Comparison of ENCODE assay signal across 8 cellular contexts in genomic region chr20:22691369-22692118, GRCh38.
DNase-seq lines count a peak whose midpoint lies in the region; ATAC-seq and TF ChIP-seq lines count a peak whose summit lies in the region.

No MANE protein-coding gene starts in this region.

- DNase-seq in AML-193 (lab: John Stamatoyannopoulos, UW) (peak; percentile 45 to 60), GM19238 (ENCODE audit: insufficient read length, low spot score) (peak; percentile 64), NCI-H510A treated with DMSO at 0.1 percent for 48 hours (lab: John Stamatoyannopoulos, UW) (peak; percentile 94), endothelial cell (ENCODE audit: low spot score) (peak; percentile 77), mesenteric fat pad (ENCODE audit: low spot score) (peak; percentile 93)
- DNase-seq in activated CD4-positive, alpha-beta T cell treated with anti-CD3 and anti-CD28 coated beads, Interleukin-2, amount 50 U/mL, for 24 hours (ENCODE audit: low read depth in 1 of 2, low spot score in 1 of 2): peak; percentile 4 to 27
- DNase-seq in stimulated activated CD8-positive, alpha-beta memory T cell treated with anti-CD3 and anti-CD28 coated beads, Interleukin-15, amount 100 ng/mL, for 48 hours (ENCODE audit: low read depth in 2 of 2): peak; percentile 7 to 13

- H3K36me3 Mint-ChIP-seq in endothelial cell (ENCODE audit: low read depth, unreplicated experiment): no peaks in the 10 kb centered on the region

- peaks cover 7% of the 10 kb centered on the region for H3K27me3 Mint-ChIP-seq in endothelial cell (ENCODE audit: unreplicated experiment)

- ATAC-seq in HG03460 (IDR thresholded peaks at IDR 0.05; ENCODE audit: unreplicated experiment): peak; percentile 84

- peak; percentile 93 for TF ChIP-seq CTCF in endothelial cell (IDR thresholded peaks at IDR 0.05; ENCODE audit: unreplicated experiment)

- H3K4me3 Mint-ChIP-seq in endothelial cell (ENCODE audit: unreplicated experiment): no peak overlapping the region

- H3K9me3 Mint-ChIP-seq in endothelial cell (ENCODE audit: unreplicated experiment): no peaks in the 10 kb centered on the region

- peaks cover 9% of the 10 kb centered on the region for H3K4me1 Mint-ChIP-seq in endothelial cell (ENCODE audit: unreplicated experiment)

- no peak overlapping the region for H3K27ac Mint-ChIP-seq in endothelial cell (ENCODE audit: unreplicated experiment)

Comparison
In these comparisons a context has a peak if more than half of its experiments do, and no peak if none do; other contexts are left out.
1. Peak in every context shown above with its lines: DNase-seq and ATAC-seq.
2. DNase-seq: peak in every context shown above with its lines; median percentile 94 in NCI-H510A treated with DMSO at 0.1 percent for 48 hours; 93 in mesenteric fat pad; 77 in endothelial cell; 64 in GM19238; 52 in AML-193; 16 in activated CD4-positive, alpha-beta T cell treated with anti-CD3 and anti-CD28 coated beads, Interleukin-2, amount 50 U/mL, for 24 hours; 10 in stimulated activated CD8-positive, alpha-beta memory T cell treated with anti-CD3 and anti-CD28 coated beads, Interleukin-15, amount 100 ng/mL, for 48 hours.